ENCODE assay signal across 29 cellular contexts in the genomic region with DNA sequence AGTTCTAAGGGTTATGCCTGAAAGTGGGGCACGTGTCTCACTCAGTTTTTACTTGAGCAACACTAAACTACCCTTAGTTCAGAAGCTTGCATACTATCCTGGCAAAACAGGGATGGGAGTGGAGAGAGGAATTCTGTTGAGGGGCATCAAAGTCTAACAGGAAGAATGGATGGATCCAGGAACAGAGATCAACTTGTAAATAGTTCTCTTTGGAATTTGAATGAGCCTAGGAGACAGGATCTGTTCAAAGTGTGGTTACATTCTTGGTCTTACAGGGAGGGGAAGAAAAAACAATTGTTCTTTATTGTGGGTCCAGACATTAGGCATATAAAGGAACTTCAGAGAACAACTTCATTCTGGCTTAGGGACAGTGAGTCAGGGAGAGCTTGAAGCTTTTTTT.
"Had no signal": no experiment of that assay in that cellular context is flagged by ENCODE, and none has a peak within 500 bp of the region (broad histone marks: within the 10 kb centered on the region; RNA-seq: fewer than 3 reads in every experiment).

No MANE protein-coding gene starts in this region.

- H3K4me3 ChIP-seq: ovary, psoas muscle, skin epidermis, smooth muscle cell, spleen, suprapubic skin, testis, tibial artery, transverse colon, upper lobe of right lung, uterus had no signal

- H3K4me1 ChIP-seq: parathyroid adenoma, psoas muscle, spleen, suprapubic skin, testis, tibial artery, upper lobe of right lung, uterus had no signal

- H3K36me3 ChIP-seq: ovary, spleen, suprapubic skin, tibial artery, transverse colon, upper lobe of right lung, uterus had no signal

- ATAC-seq: naive thymus-derived CD8-positive, alpha-beta T cell; natural killer cell treated with Interleukin-12 subunit alpha and Interleukin-12 subunit beta and Interleukin-15 and Interleukin-18, amount 100 ng/mL, for 72 hours; psoas muscle; right cardiac atrium; sciatic nerve; stimulated activated memory B cell treated with anti-CD40 and anti-IgM and Interleukin-4, amounts not matched to agents 10 μg/mL and 1 μg/mL and 100 μg/mL, for 72 hours; stimulated activated naive CD8-positive, alpha-beta T cell treated with anti-CD3 and anti-CD28 coated beads, Interleukin-15, amount 100 ng/mL, for 72 hours; stimulated activated naive CD8-positive, alpha-beta T cell treated with anti-CD3 and anti-CD28 coated beads, Interleukin-15, Interleukin-2, amounts not matched to agents 100 U/mL and 50 U/mL, for 24 hours; upper lobe of right lung had no signal

- H3K27me3 ChIP-seq: ovary, spleen, suprapubic skin, testis, tibial artery, transverse colon, upper lobe of right lung, uterus had no signal

- H3K9ac ChIP-seq: parathyroid adenoma had no signal

- H3K9me3 ChIP-seq: ovary, psoas muscle, suprapubic skin, testis, tibial artery, transverse colon, upper lobe of right lung, uterus had no signal

- DNase-seq: naive thymus-derived CD8-positive, alpha-beta T cell; nephron progenitor cell; occipital lobe; ovary; posterior cingulate gyrus; psoas muscle; right cardiac atrium; spleen; stimulated activated CD4-positive, alpha-beta T cell treated with anti-CD3 and anti-CD28 coated beads, Interleukin-12 subunit alpha, Interleukin-12 subunit beta, amount 100 ng/mL, for 4 hours; stimulated activated CD4-positive, alpha-beta T cell treated with anti-CD3 and anti-CD28 coated beads, Interleukin-1b, Interleukin-23, amount 100 ng/mL, for 48 hours; stimulated activated CD4-positive, alpha-beta T cell treated with anti-CD3 and anti-CD28 coated beads, Interleukin-4, amount 100 ng/mL, for 1 hour; stimulated activated CD4-positive, alpha-beta T cell treated with anti-CD3 and anti-CD28 coated beads, Interleukin-4, amount 100 ng/mL, for 4 hours; stimulated activated CD8-positive, alpha-beta memory T cell treated with anti-CD3 and anti-CD28 coated beads, Interleukin-4, amount 100 ng/mL, for 48 hours; stimulated activated naive CD4-positive, alpha-beta T cell; stimulated activated naive CD8-positive, alpha-beta T cell treated with anti-CD3 and anti-CD28 coated beads, Interleukin-15, amount 100 ng/mL, for 72 hours; stimulated activated naive CD8-positive, alpha-beta T cell treated with anti-CD3 and anti-CD28 coated beads, Interleukin-15, Interleukin-2, amounts not matched to agents 100 U/mL and 50 U/mL, for 24 hours; substantia nigra; testis; tibial artery; transverse colon; upper lobe of right lung; uterus had no signal
